Comparison of ENCODE assay signal across 21 cellular contexts in the genomic region with DNA sequence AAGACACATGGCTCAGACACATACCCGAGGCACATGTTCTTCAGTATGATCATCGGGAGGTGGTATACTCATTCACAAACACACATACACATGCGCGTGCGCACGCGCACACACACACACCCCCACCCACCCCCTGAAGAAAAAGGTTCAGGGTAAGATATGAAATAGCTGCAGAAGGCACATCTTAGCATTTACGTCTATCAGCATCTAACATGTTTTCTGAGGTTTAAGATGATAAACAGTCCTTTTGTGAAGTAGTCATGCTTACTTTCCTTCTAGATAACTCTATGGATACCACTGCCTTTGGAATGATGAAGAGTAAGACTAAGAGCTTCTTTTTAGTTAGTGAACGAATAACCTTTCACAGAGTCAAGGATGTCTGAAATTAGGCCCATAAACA.
"Had no signal": no experiment of that assay in that cellular context is flagged by ENCODE, and none has a peak within 500 bp of the region (broad histone marks: within the 10 kb centered on the region; RNA-seq: fewer than 3 reads in every experiment).

No MANE protein-coding gene starts in this region.

- ATAC-seq: activated T-cell treated with anti-CD3 and anti-CD28 coated beads, Interleukin-2, amount 50 U/mL, for 72 hours; stimulated activated effector memory CD8-positive, alpha-beta T cell treated with anti-CD3 and anti-CD28 coated beads, Interleukin-12 subunit alpha, Interleukin-12 subunit beta, amount 100 ng/mL, for 72 hours; T-cell had no signal

- H3K4me1 Mint-ChIP-seq: memory B cell had no signal

- H3K4me1 ChIP-seq: parathyroid adenoma had no signal

- H3K27ac Mint-ChIP-seq: activated T-cell treated with anti-CD3 and anti-CD28 coated beads, Interleukin-2, amount 50 U/mL, for 72 hours; dendritic cell treated with granulocyte-macrophage colony-stimulating factor and Interleukin-4, amounts not matched to agents 40 ng/mL and 50 ng/mL, for 4 days; memory B cell; stimulated activated effector memory CD8-positive, alpha-beta T cell treated with anti-CD3 and anti-CD28 coated beads, Interleukin-12 subunit alpha, Interleukin-12 subunit beta, amount 100 ng/mL, for 72 hours had no signal

- H3K27me3 Mint-ChIP-seq: activated naive CD4-positive, alpha-beta T cell treated with anti-CD3 and anti-CD28 coated beads, Interleukin-2, amount 50 U/mL, for 24 hours; dendritic cell treated with granulocyte-macrophage colony-stimulating factor and Interleukin-4, amounts not matched to agents 40 ng/mL and 50 ng/mL, for 4 days; naive B cell; T-cell had no signal

- DNase-seq: activated CD4-positive, alpha-beta T cell treated with anti-CD3 and anti-CD28 coated beads for 48 hours; activated CD4-positive, CD25-positive, alpha-beta regulatory T cell; activated CD8-positive, alpha-beta memory T cell treated with anti-CD3 and anti-CD28 coated beads, Interleukin-2, amount 50 U/mL, for 4 hours; activated effector memory CD4-positive, alpha-beta T cell treated with anti-CD3 and anti-CD28 coated beads, Interleukin-2, amount 50 U/mL, for 16 hours; activated T-cell treated with anti-CD3 and anti-CD28 coated beads, Interleukin-2, amount 50 U/mL, for 72 hours; effector CD8-positive, alpha-beta T cell; left ventricle myocardium superior; mucosa of descending colon; naive B cell; stimulated activated CD4-positive, alpha-beta T cell treated with anti-CD3 and anti-CD28 coated beads, Interleukin-4, amount 100 ng/mL, for 24 hours; stomach; T-cell; T-helper 9 cell; trophoblast cell had no signal

- H3K4me3 Mint-ChIP-seq: activated naive CD4-positive, alpha-beta T cell treated with anti-CD3 and anti-CD28 coated beads, Interleukin-2, amount 50 U/mL, for 24 hours; activated T-cell treated with anti-CD3 and anti-CD28 coated beads, Interleukin-2, amount 50 U/mL, for 72 hours; dendritic cell treated with granulocyte-macrophage colony-stimulating factor and Interleukin-4, amounts not matched to agents 40 ng/mL and 50 ng/mL, for 4 days; memory B cell; naive B cell; stimulated activated effector memory CD8-positive, alpha-beta T cell treated with anti-CD3 and anti-CD28 coated beads, Interleukin-12 subunit alpha, Interleukin-12 subunit beta, amount 100 ng/mL, for 72 hours; T-cell had no signal

- H3K4me3 ChIP-seq: ascending aorta, mucosa of descending colon, smooth muscle cell, stomach had no signal

- H3K9me3 ChIP-seq: ascending aorta, mucosa of descending colon had no signal

- H3K79me2 ChIP-seq: parathyroid adenoma had no signal

- H3K9ac ChIP-seq: parathyroid adenoma had no signal

- H3K36me3 Mint-ChIP-seq: memory B cell; naive B cell; stimulated activated effector memory CD8-positive, alpha-beta T cell treated with anti-CD3 and anti-CD28 coated beads, Interleukin-12 subunit alpha, Interleukin-12 subunit beta, amount 100 ng/mL, for 72 hours had no signal

- H3K36me3 ChIP-seq: ascending aorta had no signal

- H3K27ac ChIP-seq: parathyroid adenoma had no signal

- H2AFZ ChIP-seq: parathyroid adenoma had no signal

- H3K4me2 ChIP-seq: smooth muscle cell had no signal

- H3K27me3 ChIP-seq: ascending aorta, stomach had no signal
